In the genomic region with DNA sequence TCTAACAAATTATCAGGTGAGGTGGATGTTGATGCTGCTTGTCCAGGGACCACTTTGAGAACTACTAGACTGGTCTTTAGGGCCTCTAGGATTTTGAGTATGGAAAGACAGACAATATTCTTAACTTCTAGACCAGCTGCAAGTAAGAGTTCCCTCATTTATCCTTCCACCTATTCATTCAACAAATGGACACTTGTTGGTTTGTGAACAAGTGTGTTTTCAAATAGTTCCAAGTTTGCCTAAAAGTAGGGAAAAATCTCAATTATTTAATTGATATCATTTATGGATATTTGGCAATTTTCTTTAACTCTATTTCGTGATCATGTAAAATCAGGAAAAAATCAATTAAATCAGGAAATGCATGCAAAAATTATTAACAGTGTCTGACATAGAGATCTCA, we compare ENCODE assay signal across 8 cellular contexts.
"Had no signal": no experiment of that assay in that cellular context is flagged by ENCODE, and none has a peak within 500 bp of the region (broad histone marks: within the 10 kb centered on the region; RNA-seq: fewer than 3 reads in every experiment).

No MANE protein-coding gene starts in this region.

- H3K4me2 ChIP-seq: KMS-11 had no signal

- H3K27ac ChIP-seq: GM23248, KMS-11 had no signal

- H2AFZ ChIP-seq: GM23248 had no signal

- ATAC-seq: HCT116 had no signal

- H3K36me3 ChIP-seq: HAP-1 had no signal

- DNase-seq: GM23248, GOT3, H7, Karpas-422, KBM-7 had no signal

- H3K9me3 ChIP-seq: HAP-1 had no signal

- H3K4me3 ChIP-seq: GM23248, HAP-1 had no signal

- H3K9ac ChIP-seq: GM23248, KMS-11 had no signal
